20 cellular contexts compared by ENCODE assay signal in the genomic region with DNA sequence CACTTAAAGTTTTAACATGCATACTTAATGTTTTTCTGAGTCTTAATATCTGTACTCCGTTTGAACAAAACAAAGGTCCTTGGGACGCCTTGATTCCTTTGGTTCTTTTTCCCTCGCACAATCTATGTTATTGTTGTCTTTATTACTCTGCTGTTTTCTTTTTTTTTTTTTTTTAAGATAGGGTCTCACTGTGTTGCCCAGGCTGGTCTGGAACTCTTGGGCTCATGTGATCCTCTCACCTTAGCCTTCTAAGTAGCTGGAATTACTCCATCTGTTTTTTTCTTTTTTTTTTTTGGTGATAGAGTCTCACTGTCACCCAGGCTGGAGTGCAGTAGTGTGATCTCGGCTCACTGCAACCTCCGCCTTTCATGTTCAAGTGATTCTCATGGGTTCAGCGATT. TPM values are rescaled to one million over a fixed set of nuclear protein-coding genes. Genes with fewer than 3 reads are reported as not detected.
"Had no signal": no experiment of that assay in that cellular context is flagged by ENCODE, and none has a peak within 500 bp of the region (broad histone marks: within the 10 kb centered on the region; RNA-seq: fewer than 3 reads in every experiment).

No MANE protein-coding gene starts in this region.

- H3K9me3 Mint-ChIP-seq: naive thymus-derived CD8-positive, alpha-beta T cell; neural crest cell; stimulated activated naive B cell treated with anti-CD40 and anti-IgM and Interleukin-4, amounts not matched to agents 10 μg/mL and 1 μg/mL and 100 μg/mL, for 72 hours; stimulated activated naive CD8-positive, alpha-beta T cell treated with anti-CD3 and anti-CD28 coated beads, Interleukin-15, amount 100 ng/mL, for 72 hours had no signal

- H3K27ac Mint-ChIP-seq: progenitor cell of endocrine pancreas; stimulated activated naive B cell treated with anti-CD40 and anti-IgM and Interleukin-4, amounts not matched to agents 10 μg/mL and 1 μg/mL and 100 μg/mL, for 72 hours; stimulated activated naive CD8-positive, alpha-beta T cell treated with anti-CD3 and anti-CD28 coated beads, Interleukin-15, amount 100 ng/mL, for 72 hours had no signal

- DNase-seq: colonic mucosa; effector CD4-positive, alpha-beta T cell; heart left ventricle; hippocampal formation; mucosa of descending colon; naive thymus-derived CD8-positive, alpha-beta T cell; nucleus accumbens; pancreas; right cardiac atrium; stimulated activated CD4-positive, alpha-beta T cell treated with anti-CD3 and anti-CD28 coated beads, Interleukin-4, amount 100 ng/mL, for 1 hour; stimulated activated naive B cell treated with anti-CD40 and anti-IgM and Interleukin-4, amounts not matched to agents 10 μg/mL and 1 μg/mL and 100 μg/mL, for 72 hours; stimulated activated naive CD8-positive, alpha-beta T cell treated with anti-CD3 and anti-CD28 coated beads, Interleukin-15, amount 100 ng/mL, for 72 hours; testis; transverse colon had no signal

- H3K4me3 Mint-ChIP-seq: naive thymus-derived CD8-positive, alpha-beta T cell; neural crest cell; stimulated activated naive B cell treated with anti-CD40 and anti-IgM and Interleukin-4, amounts not matched to agents 10 μg/mL and 1 μg/mL and 100 μg/mL, for 72 hours; stimulated activated naive CD8-positive, alpha-beta T cell treated with anti-CD3 and anti-CD28 coated beads, Interleukin-15, amount 100 ng/mL, for 72 hours had no signal

- H3K4me3 ChIP-seq: colonic mucosa, heart left ventricle, mucosa of descending colon, pancreas, smooth muscle cell, testis, transverse colon had no signal

- H3K27me3 ChIP-seq: colonic mucosa, heart left ventricle, pancreas, testis, transverse colon had no signal

- FAIRE-seq: endometrium, frontal cortex, pancreas had no signal

- H3K9me3 ChIP-seq: colonic mucosa, heart left ventricle, mucosa of descending colon, pancreas, testis, transverse colon had no signal

- H3K4me1 ChIP-seq: colonic mucosa, pancreas, testis had no signal

- H3K27me3 Mint-ChIP-seq: naive thymus-derived CD8-positive, alpha-beta T cell; progenitor cell of endocrine pancreas; stimulated activated naive B cell treated with anti-CD40 and anti-IgM and Interleukin-4, amounts not matched to agents 10 μg/mL and 1 μg/mL and 100 μg/mL, for 72 hours; stimulated activated naive CD8-positive, alpha-beta T cell treated with anti-CD3 and anti-CD28 coated beads, Interleukin-15, amount 100 ng/mL, for 72 hours had no signal

- H3K27ac ChIP-seq: colonic mucosa, heart left ventricle, pancreas, testis, transverse colon had no signal

- H3K4me2 ChIP-seq: smooth muscle cell had no signal

- ATAC-seq: esophagus mucosa; heart left ventricle; mucosa of descending colon; naive thymus-derived CD8-positive, alpha-beta T cell; pancreas; right cardiac atrium; stimulated activated naive B cell treated with anti-CD40 and anti-IgM and Interleukin-4, amounts not matched to agents 10 μg/mL and 1 μg/mL and 100 μg/mL, for 72 hours; stimulated activated naive CD8-positive, alpha-beta T cell treated with anti-CD3 and anti-CD28 coated beads, Interleukin-15, amount 100 ng/mL, for 72 hours had no signal

RNA-seq across cellular contexts. Expression of a gene that starts 21.8 kb away (rescaled TPM):
- polyA plus RNA-seq: naive thymus-derived CD8-positive, alpha-beta T cell had no signal
